31 cellular contexts compared by ENCODE assay signal in genomic region chr2:15532996-15533395, GRCh38.
"Had no signal": no experiment of that assay in that cellular context is flagged by ENCODE, and none has a peak within 500 bp of the region (broad histone marks: within the 10 kb centered on the region; RNA-seq: fewer than 3 reads in every experiment).

No MANE protein-coding gene starts in this region.

- FAIRE-seq: islet of Langerhans had no signal

- H3K4me1 ChIP-seq: left lung, lower lobe of right lung, pancreas, prostate gland, stomach, testis, thyroid gland, transverse colon, upper lobe of left lung, vagina had no signal

- H3K9me3 ChIP-seq: left lung, lower lobe of right lung, mucosa of descending colon, pancreas, prostate gland, stomach, testis, thyroid gland, transverse colon, upper lobe of left lung, vagina had no signal

- H3K4me3 ChIP-seq: left lung, lower lobe of right lung, mucosa of descending colon, pancreas, prostate gland, skin epidermis, stomach, testis, thyroid gland, transverse colon, upper lobe of left lung, vagina had no signal

- H3K27me3 ChIP-seq: left lung, pancreas, stomach, testis, thyroid gland, transverse colon, upper lobe of left lung, vagina had no signal

- H3K36me3 ChIP-seq: prostate gland had no signal

- H3K27ac ChIP-seq: left lung, lower lobe of right lung, pancreas, prostate gland, skin epidermis, stomach, testis, thyroid gland, transverse colon, upper lobe of left lung, vagina had no signal

- DNase-seq: hypothalamus; immature natural killer cell; kidney; left colon; left lung; lower lobe of right lung; mammary epithelial cell; mesendoderm; midbrain; mucosa of descending colon; naive thymus-derived CD8-positive, alpha-beta T cell; nucleus accumbens; pancreas; posterior cingulate gyrus; retina; right cardiac atrium; stimulated activated CD4-positive, alpha-beta T cell treated with anti-CD3 and anti-CD28 coated beads, Interleukin-12 subunit alpha, Interleukin-12 subunit beta, amount 100 ng/mL, for 4 hours; stimulated activated CD4-positive, alpha-beta T cell treated with anti-CD3 and anti-CD28 coated beads, Interleukin-15, amount 100 ng/mL, for 24 hours; stimulated activated CD4-positive, alpha-beta T cell treated with anti-CD3 and anti-CD28 coated beads, Interleukin-2, amount 100 ng/mL, for 24 hours; stimulated activated CD4-positive, alpha-beta T cell treated with anti-CD3 and anti-CD28 coated beads, Interleukin-4, amount 100 ng/mL, for 1 hour; stimulated activated naive B cell treated with anti-CD40 and anti-IgM and Interleukin-4, amounts not matched to agents 10 μg/mL and 1 μg/mL and 100 μg/mL, for 72 hours; stimulated activated naive CD8-positive, alpha-beta T cell treated with anti-CD3 and anti-CD28 coated beads, Interleukin-15, Interleukin-2, amounts not matched to agents 100 U/mL and 50 U/mL, for 24 hours; stomach; testis; thyroid gland; transverse colon; upper lobe of left lung had no signal
